19 cellular contexts compared by ENCODE assay signal in genomic region chr16:70789927-70790447, GRCh38. TPM values are rescaled to one million over a fixed set of nuclear protein-coding genes. Genes with fewer than 3 reads are reported as not detected.
A peak's percentile ranks its signal among the peaks of the same experiment; 100 is the strongest.
DNase-seq lines count a peak whose midpoint lies in the region; ATAC-seq and TF ChIP-seq lines count a peak whose summit lies in the region.
"Had no signal": no experiment of that assay in that cellular context is flagged by ENCODE, and none has a peak within 500 bp of the region (broad histone marks: within the 10 kb centered on the region; RNA-seq: fewer than 3 reads in every experiment).

No MANE protein-coding gene starts in this region.

- no peaks in the 10 kb centered on the region for H3K9me3 Mint-ChIP-seq in activated CD8-positive, alpha-beta T cell treated with anti-CD3 and anti-CD28 coated beads for 36 hours
- no peaks in the 10 kb centered on the region for H3K9me3 Mint-ChIP-seq in activated CD8-positive, alpha-beta T cell treated with anti-CD3 and anti-CD28 coated beads, Interleukin-2, amount 10 ng/mL, durations not matched to agents 7 days and 5 days (ENCODE audit: insufficient read depth)
- no peaks in the 10 kb centered on the region for H3K9me3 Mint-ChIP-seq in naive thymus-derived CD8-positive, alpha-beta T cell
- H3K9me3 Mint-ChIP-seq: GM23338 had no signal

- H3K4me3 ChIP-seq in lower lobe of right lung, result no peak overlapping the region
- H3K4me3 ChIP-seq in spleen, result no peak overlapping the region
- H3K4me3 ChIP-seq: GM23338 had no signal

- intact Hi-C loops in activated CD8-positive, alpha-beta T cell treated with anti-CD3 and anti-CD28 coated beads for 36 hours (cut with micrococcal nuclease), result no loop called here
- intact Hi-C loops in lower lobe of right lung (cut with DNase I) (no loop called here), spleen (cut with DNase I; ENCODE audit: low total_unique reads) (no loop called here)

- no peak for TF ChIP-seq CTCF in activated CD8-positive, alpha-beta T cell treated with anti-CD3 and anti-CD28 coated beads for 36 hours (IDR thresholded peaks at IDR 0.05)
- TF ChIP-seq CTCF in lower lobe of right lung (IDR thresholded peaks at IDR 0.05), result no peak
- TF ChIP-seq CTCF in spleen (IDR thresholded peaks at IDR 0.05 in 8 of 11, conservative IDR thresholded peaks at IDR 0.05 in 3 of 11), result no peak

- H3K27me3 ChIP-seq in lower lobe of right lung (ENCODE audit: low read depth) (no peaks in the 10 kb centered on the region), spleen (replicated peaks in 1 of 7) (no peaks in the 10 kb centered on the region)

- H3K27ac Mint-ChIP-seq in activated CD8-positive, alpha-beta T cell treated with anti-CD3 and anti-CD28 coated beads for 36 hours, result peak overlapping the region; percentile 22
- no peak overlapping the region for H3K27ac Mint-ChIP-seq in activated CD8-positive, alpha-beta T cell treated with anti-CD3 and anti-CD28 coated beads, Interleukin-2, amount 10 ng/mL, durations not matched to agents 7 days and 5 days
- H3K27ac Mint-ChIP-seq in T-helper 17 cell, result peak overlapping the region; percentile 79
- peak overlapping the region in 2 of 10 donors; percentile 68 to 73 for H3K27ac Mint-ChIP-seq in naive thymus-derived CD8-positive, alpha-beta T cell
- H3K27ac Mint-ChIP-seq: GM23338 had no signal

- CTCF ChIA-PET in activated CD8-positive, alpha-beta T cell treated with anti-CD3 and anti-CD28 coated beads for 36 hours (lab: Charles Lee), result no interaction called here
- CTCF ChIA-PET in activated CD8-positive, alpha-beta T cell treated with anti-CD3 and anti-CD28 coated beads, Interleukin-2, amount 10 ng/mL, durations not matched to agents 7 days and 5 days (lab: Charles Lee), result interaction anchor here (1.1 kb wide), 1 partner anchor 19 kb away, joined by 3 read pairs; no protein-coding TSS in a partner anchor

- H3K36me3 ChIP-seq in lower lobe of right lung (peaks cover 19% of the 10 kb centered on the region), spleen (peaks cover 0 to 56% (median 17%) of the 10 kb centered on the region in 6 donors)

- no peaks in the 10 kb centered on the region for H3K27me3 Mint-ChIP-seq in activated CD8-positive, alpha-beta T cell treated with anti-CD3 and anti-CD28 coated beads for 36 hours
- H3K27me3 Mint-ChIP-seq in activated CD8-positive, alpha-beta T cell treated with anti-CD3 and anti-CD28 coated beads, Interleukin-2, amount 10 ng/mL, durations not matched to agents 7 days and 5 days (ENCODE audit: low read depth), result no peaks in the 10 kb centered on the region
- H3K27me3 Mint-ChIP-seq in T-helper 17 cell, result no peaks in the 10 kb centered on the region
- no peaks in the 10 kb centered on the region for H3K27me3 Mint-ChIP-seq in naive thymus-derived CD8-positive, alpha-beta T cell

- POLR2A ChIA-PET in activated CD8-positive, alpha-beta T cell treated with anti-CD3 and anti-CD28 coated beads for 36 hours (lab: Charles Lee), result no interaction called here
- POLR2A ChIA-PET in activated CD8-positive, alpha-beta T cell treated with anti-CD3 and anti-CD28 coated beads, Interleukin-2, amount 10 ng/mL, durations not matched to agents 7 days and 5 days (lab: Charles Lee), result interaction anchor here (1.9 kb wide), 1 partner anchor 11 kb away, joined by 4 read pairs; the partner anchor contains the start of gene VAC14
- POLR2A ChIA-PET in naive thymus-derived CD8-positive, alpha-beta T cell (lab: Charles Lee), result no interaction called here

- H3K27ac ChIP-seq in lower lobe of right lung (no peak overlapping the region), spleen (peak overlapping the region in 5 of 8 donors; percentile 26 to 64 (median 42))

- DNase-seq in activated CD8-positive, alpha-beta T cell treated with anti-CD3 and anti-CD28 coated beads for 36 hours, result no peak
- DNase-seq in activated CD8-positive, alpha-beta T cell treated with anti-CD3 and anti-CD28 coated beads, Interleukin-2, amount 10 ng/mL, durations not matched to agents 7 days and 5 days, result no peak
- DNase-seq in T-helper 17 cell (no peak), lower lobe of right lung (no peak), spleen (no peak), erythroblast (lab: John Stamatoyannopoulos, UW) (no peak)
- no peak for DNase-seq in naive thymus-derived CD8-positive, alpha-beta T cell
- DNase-seq: 8988T, C1 segment of cervical spinal cord, DMS 273 treated with DMSO at 0.1 percent for 48 hours, GF-D8, KG1, NCI-H1092, NCI-H146, NCI-H2081, NCI-H748 treated with DMSO at 0.1 percent for 48 hours, PC-3 had no signal

- peaks cover 6% of the 10 kb centered on the region for H3K4me1 Mint-ChIP-seq in activated CD8-positive, alpha-beta T cell treated with anti-CD3 and anti-CD28 coated beads for 36 hours (ENCODE audit: low read depth)
- no peaks in the 10 kb centered on the region for H3K4me1 Mint-ChIP-seq in activated CD8-positive, alpha-beta T cell treated with anti-CD3 and anti-CD28 coated beads, Interleukin-2, amount 10 ng/mL, durations not matched to agents 7 days and 5 days (ENCODE audit: low read depth)
- peaks cover 17% of the 10 kb centered on the region for H3K4me1 Mint-ChIP-seq in T-helper 17 cell
- H3K4me1 Mint-ChIP-seq in naive thymus-derived CD8-positive, alpha-beta T cell, result peaks cover 17 to 40% (median 20%) of the 10 kb centered on the region in 4 donors

- H3K4me3 Mint-ChIP-seq in activated CD8-positive, alpha-beta T cell treated with anti-CD3 and anti-CD28 coated beads for 36 hours, result no peak overlapping the region
- H3K4me3 Mint-ChIP-seq in activated CD8-positive, alpha-beta T cell treated with anti-CD3 and anti-CD28 coated beads, Interleukin-2, amount 10 ng/mL, durations not matched to agents 7 days and 5 days, result no peak overlapping the region
- no peak overlapping the region for H3K4me3 Mint-ChIP-seq in T-helper 17 cell
- no peak overlapping the region for H3K4me3 Mint-ChIP-seq in naive thymus-derived CD8-positive, alpha-beta T cell
- H3K4me3 Mint-ChIP-seq: GM23338 had no signal

- peaks cover 9% of the 10 kb centered on the region for H3K36me3 Mint-ChIP-seq in activated CD8-positive, alpha-beta T cell treated with anti-CD3 and anti-CD28 coated beads for 36 hours (ENCODE audit: low read depth)
- peaks cover 4% of the 10 kb centered on the region for H3K36me3 Mint-ChIP-seq in activated CD8-positive, alpha-beta T cell treated with anti-CD3 and anti-CD28 coated beads, Interleukin-2, amount 10 ng/mL, durations not matched to agents 7 days and 5 days (ENCODE audit: low read depth)
- H3K36me3 Mint-ChIP-seq in T-helper 17 cell (ENCODE audit: low read depth), result peaks cover 2% of the 10 kb centered on the region
- H3K36me3 Mint-ChIP-seq in naive thymus-derived CD8-positive, alpha-beta T cell, result peaks cover 0 to 29% (median 0%) of the 10 kb centered on the region in 3 donors

- 88 to 91% (median 89%) methylated on average over 10 of the region's 10 CpGs for WGBS in spleen, 5 donors

- TF ChIP-seq POLR2A in spleen (IDR thresholded peaks at IDR 0.05), result no peak
- no peak for TF ChIP-seq POLR2A in erythroblast (IDR thresholded peaks at IDR 0.05; ENCODE audit: low read length)

- H3K4me1 ChIP-seq in lower lobe of right lung (peaks cover 10% of the 10 kb centered on the region), spleen (peaks cover 3 to 89% (median 57%) of the 10 kb centered on the region in 6 donors)

- no peak for ATAC-seq in activated CD8-positive, alpha-beta T cell treated with anti-CD3 and anti-CD28 coated beads for 36 hours
- no peak for ATAC-seq in activated CD8-positive, alpha-beta T cell treated with anti-CD3 and anti-CD28 coated beads, Interleukin-2, amount 10 ng/mL, durations not matched to agents 7 days and 5 days
- no peak for ATAC-seq in T-helper 17 cell
- ATAC-seq in lower lobe of right lung, result peak; percentile 6 to 18
- ATAC-seq in naive thymus-derived CD8-positive, alpha-beta T cell, result no peak
- ATAC-seq in HG02759 (IDR thresholded peaks at IDR 0.05; ENCODE audit: unreplicated experiment), result no peak
- ATAC-seq: PC-3 had no signal

- H3K9me3 ChIP-seq in T-helper 17 cell (ENCODE audit: control insufficient read depth, low read length, poor library complexity, severe bottlenecking) (no peaks in the 10 kb centered on the region), lower lobe of right lung (no peaks in the 10 kb centered on the region), spleen (no peaks in the 10 kb centered on the region)

RNA-seq across cellular contexts. Expression of gene VAC14, which starts 11.0 kb away (rescaled TPM):
- 10 to 100 TPM; 27.6 TPM for total RNA-seq in activated CD8-positive, alpha-beta T cell treated with anti-CD3 and anti-CD28 coated beads for 36 hours
- total RNA-seq in activated CD8-positive, alpha-beta T cell treated with anti-CD3 and anti-CD28 coated beads, Interleukin-2, amount 10 ng/mL, durations not matched to agents 7 days and 5 days, result 10 to 100 TPM; 35.2 to 37.9 TPM
- total RNA-seq in T-helper 17 cell (10 to 100 TPM; 36.7 to 38.4 TPM), lower lobe of right lung (49.1 TPM), spleen (10 to 100 TPM; 43.4 to 70.0 (median 55.5) TPM)
- 10 to 100 TPM; 29.1 to 35.6 (median 32.9) TPM for polyA plus RNA-seq in spleen
- total RNA-seq in naive thymus-derived CD8-positive, alpha-beta T cell, result 10 to 100 TPM; 41.4 to 44.9 TPM
- polyA plus RNA-seq in naive thymus-derived CD8-positive, alpha-beta T cell, result 10 to 100 TPM; 27.2 to 50.7 (median 31.5) TPM

Comparison
In these comparisons a context has a peak if more than half of its experiments do, and no peak if none do; other contexts are left out.
1. ATAC-seq: peak in lower lobe of right lung (2 of 2); none in activated CD8-positive, alpha-beta T cell treated with anti-CD3 and anti-CD28 coated beads for 36 hours (single experiment), activated CD8-positive, alpha-beta T cell treated with anti-CD3 and anti-CD28 coated beads, Interleukin-2, amount 10 ng/mL, durations not matched to agents 7 days and 5 days (single experiment), T-helper 17 cell (single experiment), naive thymus-derived CD8-positive, alpha-beta T cell (0 of 2) and HG02759 (single experiment).